In the genomic region with DNA sequence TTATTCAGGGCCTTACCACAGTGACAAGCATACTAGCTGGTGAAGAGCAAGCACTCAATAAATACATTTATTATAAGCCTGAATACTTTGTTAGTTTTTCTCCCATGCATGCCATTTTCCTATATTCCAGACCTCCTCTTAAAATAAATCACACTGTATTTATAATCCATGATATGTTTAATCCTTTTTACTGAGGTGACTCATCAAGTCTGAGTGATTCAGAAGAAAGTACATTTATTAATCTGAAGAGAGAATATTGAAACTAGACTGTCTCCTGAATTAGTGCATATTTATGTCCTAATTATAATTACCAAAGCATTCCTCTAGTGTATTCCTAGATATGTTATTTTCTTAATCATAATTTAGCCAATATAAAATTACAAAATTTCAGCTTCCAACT, we compare ENCODE assay signal across 22 cellular contexts.
A peak's percentile ranks its signal among the peaks of the same experiment; 100 is the strongest.
DNase-seq lines count a peak whose midpoint lies in the region; ATAC-seq, FAIRE-seq and TF ChIP-seq lines count a peak whose summit lies in the region.
"Had no signal": no experiment of that assay in that cellular context is flagged by ENCODE, and none has a peak within 500 bp of the region (broad histone marks: within the 10 kb centered on the region; RNA-seq: fewer than 3 reads in every experiment).

No MANE protein-coding gene starts in this region.

- BruUV-seq in IMR-90 (replicated peaks; lab: Mats Ljungman, UMichigan) (no TSS peak), endothelial cell of umbilical vein (replicated peaks; lab: Mats Ljungman, UMichigan) (no TSS peak)

- H3K27ac ChIP-seq in IMR-90 (ENCODE audit: insufficient read depth, low read length) (no peak overlapping the region), endothelial cell of umbilical vein (ENCODE audit: insufficient read depth, low read depth, low read length) (no peak overlapping the region)
- H3K27ac ChIP-seq: BLaER1 treated with 17β-estradiol and CSF1 and Interleukin-3, amounts not matched to agents 10 nM and 100 nM had no signal

- H3K9me1 ChIP-seq in IMR-90 (ENCODE audit: insufficient read depth, low read length) (no peaks in the 10 kb centered on the region), endothelial cell of umbilical vein (replicated peaks; ENCODE audit: control insufficient read depth, extremely low read depth, insufficient read depth, low read length) (no peaks in the 10 kb centered on the region)

- H3K18ac ChIP-seq in IMR-90 (ENCODE audit: low read depth, low read length), result no peak overlapping the region

- H2BK5ac ChIP-seq in IMR-90 (ENCODE audit: low read depth, low read length, poor library complexity, severe bottlenecking), result no peak overlapping the region

- TF ChIP-seq CTCF in IMR-90 (conservative IDR thresholded peaks at IDR 0.05; ENCODE audit: low read depth, low read length), result no peak
- TF ChIP-seq CTCF in endothelial cell of umbilical vein (IDR thresholded peaks at IDR 0.05; ENCODE audit: extremely low read depth in 1 of 2, insufficient read depth in 1 of 2, low read depth in 1 of 2, low read length in 2 of 2), result no peak
- TF ChIP-seq CTCF in retinal pigment epithelial cell (conservative IDR thresholded peaks at IDR 0.05; ENCODE audit: low read depth, low read length), result no peak

- no peak for FAIRE-seq in endothelial cell of umbilical vein (lab: Jason Lieb, UNC)
- FAIRE-seq: G401.6, GM18507, H1, K562 had no signal

- no peak overlapping the region for H3K14ac ChIP-seq in IMR-90 (replicated peaks; ENCODE audit: low read depth, low read length)

- dilution Hi-C loops in IMR-90 (cut with HindIII; ENCODE audit: low sequenced_read_pairs, unreplicated experiment), result no loop called here
- dilution Hi-C loops in endothelial cell of umbilical vein (cut with MboI; ENCODE audit: extremely low pct_ligation_motif_present, low sequenced_read_pairs), result no loop called here

- no peak overlapping the region for H2BK120ac ChIP-seq in IMR-90 (ENCODE audit: low read depth, low read length)

- no peak for TF ChIP-seq RAD21 in IMR-90 (IDR thresholded peaks at IDR 0.05; ENCODE audit: low read length)

- H3K23ac ChIP-seq in IMR-90 (ENCODE audit: low read depth, low read length), result no peak overlapping the region

- H3K4me3 ChIP-seq in IMR-90 (ENCODE audit: insufficient read depth, low read depth, low read length), result no peak overlapping the region
- H3K4me3 ChIP-seq in endothelial cell of umbilical vein (replicated peaks in 1 of 3; ENCODE audit: insufficient read depth in 1 of 3, low read depth in 1 of 3, low read length in 3 of 3), result no peak overlapping the region
- H3K4me3 ChIP-seq in retinal pigment epithelial cell (ENCODE audit: low read length), result no peak overlapping the region
- H3K4me3 ChIP-seq: BLaER1 treated with 17β-estradiol and CSF1 and Interleukin-3, amounts not matched to agents 10 nM and 100 nM; K562 had no signal

- intact Hi-C loops in IMR-90 (cut with micrococcal nuclease), result no loop called here
- intact Hi-C loops in endothelial cell of umbilical vein (cut with micrococcal nuclease), result no loop called here

- TF ChIP-seq POLR2A in IMR-90 (IDR thresholded peaks at IDR 0.05; ENCODE audit: low read depth, low read length) (no peak), endothelial cell of umbilical vein (IDR thresholded peaks at IDR 0.05; ENCODE audit: low read depth, low read length) (no peak)

- CTCF ChIA-PET in IMR-90 (lab: Yijun Ruan, JAX), result interaction anchor here (0.9 kb wide), 1 partner anchor 9 kb away, joined by 3 read pairs; no protein-coding TSS in a partner anchor
- CTCF ChIA-PET in endothelial cell of umbilical vein (lab: Charles Lee), result interaction anchor here (1.4 kb wide), 1 partner anchor 9 kb away, joined by 5 read pairs; no protein-coding TSS in a partner anchor

- POLR2A ChIA-PET in IMR-90 (lab: Charles Lee; ENCODE audit: unreplicated experiment) (no interaction called here), endothelial cell of umbilical vein (lab: Charles Lee) (no interaction called here)

- H3K56ac ChIP-seq in IMR-90 (ENCODE audit: extremely low read depth, insufficient read depth, low read length), result no peak overlapping the region

- no peaks in the 10 kb centered on the region for H3K79me1 ChIP-seq in IMR-90 (ENCODE audit: low read depth in 1 of 2, low read length in 2 of 2)

- peak; percentile 8 for DNase-seq in AG08396 (ENCODE audit: low spot score)
- peak; percentile 44 for DNase-seq in IMR-90
- no peak for DNase-seq in endothelial cell of umbilical vein (ENCODE audit: low read depth, low spot score)
- DNase-seq in retinal pigment epithelial cell (ENCODE audit: low read depth), result peak; percentile 39
- no peak for DNase-seq in stimulated activated CD4-positive, alpha-beta T cell treated with anti-CD3 and anti-CD28 coated beads, Interleukin-2, amount 100 ng/mL, for 24 hours
- DNase-seq: ACHN; Caco-2; CD4-positive, alpha-beta memory T cell; MM.1S; NCI-H1048; NCI-H1417 treated with DMSO at 0.1 percent for 48 hours; NCI-H187; NCI-H446 treated with DMSO at 0.1 percent for 48 hours; NCI-H526 treated with DMSO at 0.1 percent for 48 hours; SIG-M5 had no signal

- H2AFZ ChIP-seq in IMR-90 (replicated peaks; ENCODE audit: low read length, poor library complexity) (no peak overlapping the region), endothelial cell of umbilical vein (ENCODE audit: low read depth, low read length) (no peak overlapping the region)

- H3K36me3 ChIP-seq in IMR-90 (ENCODE audit: control insufficient read depth, insufficient read depth, low read length) (no peaks in the 10 kb centered on the region), endothelial cell of umbilical vein (ENCODE audit: control insufficient read depth in 2 of 2, extremely low read depth in 1 of 2, insufficient read depth in 2 of 2, low read length in 2 of 2) (no peaks in the 10 kb centered on the region)
- H3K36me3 ChIP-seq: BLaER1 treated with 17β-estradiol and CSF1 and Interleukin-3, amounts not matched to agents 10 nM and 100 nM had no signal

- H3K27me3 ChIP-seq in IMR-90 (ENCODE audit: control insufficient read depth, insufficient read depth, low read length), result no peaks in the 10 kb centered on the region
- H3K27me3 ChIP-seq in endothelial cell of umbilical vein (ENCODE audit: control insufficient read depth in 2 of 2, insufficient read depth in 2 of 2, low read length in 2 of 2), result no peaks in the 10 kb centered on the region
- H3K27me3 ChIP-seq: BLaER1 treated with 17β-estradiol and CSF1 and Interleukin-3, amounts not matched to agents 10 nM and 100 nM had no signal

- H4K91ac ChIP-seq in IMR-90 (ENCODE audit: insufficient read depth, low read depth, low read length), result no peak overlapping the region

- H4K20me1 ChIP-seq in IMR-90 (ENCODE audit: insufficient read depth, low read length) (no peaks in the 10 kb centered on the region), endothelial cell of umbilical vein (replicated peaks; ENCODE audit: control insufficient read depth, extremely low read depth, insufficient read depth, low read length) (no peaks in the 10 kb centered on the region)
- H4K20me1 ChIP-seq: BLaER1 treated with 17β-estradiol and CSF1 and Interleukin-3, amounts not matched to agents 10 nM and 100 nM had no signal

- H2BK15ac ChIP-seq in IMR-90 (ENCODE audit: low read depth, low read length), result no peak overlapping the region

- H3K4me2 ChIP-seq in IMR-90 (ENCODE audit: low read depth, low read length) (no peak overlapping the region), endothelial cell of umbilical vein (ENCODE audit: insufficient read depth, low read length) (no peak overlapping the region)
- H3K4me2 ChIP-seq: BLaER1 treated with 17β-estradiol and CSF1 and Interleukin-3, amounts not matched to agents 10 nM and 100 nM had no signal

- H3K9me3 ChIP-seq in IMR-90 (ENCODE audit: control insufficient read depth, insufficient read depth, low read length) (no peaks in the 10 kb centered on the region), endothelial cell of umbilical vein (replicated peaks; ENCODE audit: control insufficient read depth, insufficient read depth, low read length) (no peaks in the 10 kb centered on the region)
- H3K9me3 ChIP-seq: BLaER1 treated with 17β-estradiol and CSF1 and Interleukin-3, amounts not matched to agents 10 nM and 100 nM; Caco-2 had no signal

- ATAC-seq in IMR-90 (ENCODE audit: low read depth) (peak; percentile 56; the same call in 1 of the 2 replicates), GM19397 (IDR thresholded peaks at IDR 0.05; ENCODE audit: unreplicated experiment) (no peak), esophagus mucosa (no peak)
- ATAC-seq: K562 had no signal

- H3K9ac ChIP-seq in IMR-90 (ENCODE audit: low read depth, low read length) (no peak overlapping the region), endothelial cell of umbilical vein (replicated peaks; ENCODE audit: extremely low read depth, insufficient read depth, low read length) (no peak overlapping the region)
- H3K9ac ChIP-seq: BLaER1 treated with 17β-estradiol and CSF1 and Interleukin-3, amounts not matched to agents 10 nM and 100 nM had no signal

- H3K79me2 ChIP-seq in endothelial cell of umbilical vein (ENCODE audit: control insufficient read depth, insufficient read depth, low read length), result no peaks in the 10 kb centered on the region

- H2BK20ac ChIP-seq in IMR-90 (ENCODE audit: low read depth, low read length), result no peak overlapping the region

- H4K5ac ChIP-seq in IMR-90 (ENCODE audit: low read depth, low read length), result no peak overlapping the region

- H3K4me1 ChIP-seq in IMR-90 (ENCODE audit: control insufficient read depth, insufficient read depth, low read length) (no peaks in the 10 kb centered on the region), endothelial cell of umbilical vein (ENCODE audit: control insufficient read depth, extremely low read depth, insufficient read depth, low read length) (no peaks in the 10 kb centered on the region)
- H3K4me1 ChIP-seq: BLaER1 treated with 17β-estradiol and CSF1 and Interleukin-3, amounts not matched to agents 10 nM and 100 nM; Caco-2 had no signal

- in situ Hi-C loops in IMR-90 (cut with MboI; ENCODE audit: low sequenced_read_pairs), result no loop called here

- no peak overlapping the region for H4K8ac ChIP-seq in IMR-90 (ENCODE audit: low read depth in 2 of 2, low read length in 2 of 2)

- H2AK9ac ChIP-seq in IMR-90 (replicated peaks; ENCODE audit: low read depth, low read length, poor library complexity), result no peak overlapping the region

- no peak overlapping the region for H2AK5ac ChIP-seq in IMR-90 (ENCODE audit: low read depth, low read length)

- H3K4ac ChIP-seq in IMR-90 (ENCODE audit: low read depth, low read length), result no peak overlapping the region

TF ChIP-seq in IMR-90, 13 proteins besides CTCF, POLR2A, EP300 and RAD21:
- TF ChIP-seq CEBPB (IDR thresholded peaks at IDR 0.05; ENCODE audit: low read depth, low read length) (no peak), FOS (IDR thresholded peaks at IDR 0.05; ENCODE audit: low read depth, low read length) (peak; percentile 71; the same call in 1 of the 2 replicates)

TF ChIP-seq in endothelial cell of umbilical vein, 7 proteins besides CTCF, POLR2A, EP300 and RAD21:
- peak; percentile 40 for TF ChIP-seq FOS (IDR thresholded peaks at IDR 0.05; ENCODE audit: borderline replicate concordance, insufficient read depth, low read length)
- no peak for TF ChIP-seq MYC (IDR thresholded peaks at IDR 0.05; ENCODE audit: low read depth, low read length)

Comparison
In these comparisons a context has a peak if more than half of its experiments do, and no peak if none do; other contexts are left out.
1. DNase-seq: peak in AG08396 (single experiment), IMR-90 (single experiment) and retinal pigment epithelial cell (single experiment); none in endothelial cell of umbilical vein (single experiment) and stimulated activated CD4-positive, alpha-beta T cell treated with anti-CD3 and anti-CD28 coated beads, Interleukin-2, amount 100 ng/mL, for 24 hours (0 of 2).